Comparison of ENCODE assay signal across 38 cellular contexts in genomic region chr14:51733147-51733546, GRCh38.
"Had no signal": no experiment of that assay in that cellular context is flagged by ENCODE, and none has a peak within 500 bp of the region (broad histone marks: within the 10 kb centered on the region; RNA-seq: fewer than 3 reads in every experiment).

No MANE protein-coding gene starts in this region.

- ATAC-seq: body of pancreas; heart left ventricle; left colon; sciatic nerve; stimulated activated naive B cell treated with anti-CD40 and anti-IgM and Interleukin-4, amounts not matched to agents 10 μg/mL and 1 μg/mL and 100 μg/mL, for 72 hours; upper lobe of right lung had no signal

- H3K27ac ChIP-seq: adrenal gland, body of pancreas, cardiac muscle cell, colonic mucosa, heart left ventricle, neutrophil, ovary, stomach, thyroid gland, upper lobe of right lung had no signal

- H3K4me1 Mint-ChIP-seq: activated CD4-positive, alpha-beta T cell treated with anti-CD3 and anti-CD28 coated beads, Interleukin-2, amount 10 ng/mL, durations not matched to agents 24 days and 14 days; activated naive CD8-positive, alpha-beta T cell treated with anti-CD3 and anti-CD28 coated beads for 36 hours; immature natural killer cell; naive B cell had no signal

- H3K27me3 ChIP-seq: adrenal gland, body of pancreas, cardiac muscle cell, colonic mucosa, heart left ventricle, ovary, stomach, thyroid gland, upper lobe of right lung had no signal

- H3K9me3 Mint-ChIP-seq: activated CD4-positive, alpha-beta memory T cell treated with anti-CD3 and anti-CD28 coated beads for 36 hours; activated CD4-positive, alpha-beta T cell treated with anti-CD3 and anti-CD28 coated beads, Interleukin-2, amount 10 ng/mL, durations not matched to agents 24 days and 14 days; activated naive CD4-positive, alpha-beta T cell treated with anti-CD3 and anti-CD28 coated beads for 36 hours; activated naive CD8-positive, alpha-beta T cell treated with anti-CD3 and anti-CD28 coated beads for 36 hours; activated T-helper 1 cell treated with anti-CD3 and anti-CD28 coated beads, Interleukin-12 subunit alpha, Interleukin-12 subunit beta, Interleukin-2, Interleukin-4 antibody, amounts not matched to agents 30 ng/mL and 10 ng/mL and 1 ng/mL, durations not matched to agents 14 hours and 24 hours and 36 hours; immature natural killer cell; naive B cell; stimulated activated naive B cell treated with anti-CD40 and anti-IgM and Interleukin-4, amounts not matched to agents 10 μg/mL and 1 μg/mL and 100 μg/mL, for 72 hours had no signal

- H3K9me3 ChIP-seq: adrenal gland, body of pancreas, colonic mucosa, heart left ventricle, neutrophil, ovary, stomach, thyroid gland, upper lobe of right lung had no signal

- H3K36me3 Mint-ChIP-seq: activated CD4-positive, alpha-beta memory T cell treated with anti-CD3 and anti-CD28 coated beads for 36 hours; activated naive CD8-positive, alpha-beta T cell treated with anti-CD3 and anti-CD28 coated beads for 36 hours; immature natural killer cell; naive B cell; stimulated activated naive B cell treated with anti-CD40 and anti-IgM and Interleukin-4, amounts not matched to agents 10 μg/mL and 1 μg/mL and 100 μg/mL, for 72 hours had no signal

- H3K4me3 Mint-ChIP-seq: activated CD4-positive, alpha-beta memory T cell treated with anti-CD3 and anti-CD28 coated beads for 36 hours; activated CD4-positive, alpha-beta T cell treated with anti-CD3 and anti-CD28 coated beads, Interleukin-2, amount 10 ng/mL, durations not matched to agents 24 days and 14 days; activated naive CD4-positive, alpha-beta T cell treated with anti-CD3 and anti-CD28 coated beads for 36 hours; activated naive CD8-positive, alpha-beta T cell treated with anti-CD3 and anti-CD28 coated beads for 36 hours; activated T-helper 1 cell treated with anti-CD3 and anti-CD28 coated beads, Interleukin-12 subunit alpha, Interleukin-12 subunit beta, Interleukin-2, Interleukin-4 antibody, amounts not matched to agents 30 ng/mL and 10 ng/mL and 1 ng/mL, durations not matched to agents 14 hours and 24 hours and 36 hours; immature natural killer cell; naive B cell; nephron progenitor cell; stimulated activated naive B cell treated with anti-CD40 and anti-IgM and Interleukin-4, amounts not matched to agents 10 μg/mL and 1 μg/mL and 100 μg/mL, for 72 hours had no signal

- H3K36me3 ChIP-seq: colonic mucosa, neutrophil, ovary had no signal

- DNase-seq: activated CD4-positive, alpha-beta memory T cell treated with anti-CD3 and anti-CD28 coated beads for 36 hours; activated CD4-positive, alpha-beta T cell treated with anti-CD3 and anti-CD28 coated beads, Interleukin-2, amount 10 ng/mL, durations not matched to agents 24 days and 14 days; activated CD4-positive, CD25-positive, alpha-beta regulatory T cell treated with anti-CD3 and anti-CD28 coated beads, Interleukin-2, amount 50 U/mL, for 72 hours; activated CD8-positive, alpha-beta memory T cell treated with anti-CD3 and anti-CD28 coated beads, Interleukin-2, amount 50 U/mL, for 4 hours; activated effector memory CD4-positive, alpha-beta T cell treated with anti-CD3 and anti-CD28 coated beads, Interleukin-2, amount 50 U/mL, for 16 hours; activated naive CD4-positive, alpha-beta T cell treated with anti-CD3 and anti-CD28 coated beads for 36 hours; activated naive CD8-positive, alpha-beta T cell treated with anti-CD3 and anti-CD28 coated beads for 36 hours; activated T-cell treated with anti-CD3 and anti-CD28 coated beads, Interleukin-2, amount 50 U/mL, for 1 hour; adrenal gland; aorta; body of pancreas; cerebellar nuclear complex; colonic mucosa; effector CD8-positive, alpha-beta T cell; erythroblast; heart left ventricle; hypothalamus; immature natural killer cell; kidney; left colon; mammary epithelial cell; naive B cell; nephron progenitor cell; ovary; retina; small intestine; stimulated activated CD4-positive, alpha-beta T cell treated with anti-CD3 and anti-CD28 coated beads, Interleukin-4, amount 100 ng/mL, for 4 hours; stimulated activated CD8-positive, alpha-beta memory T cell treated with anti-CD3 and anti-CD28 coated beads, Interleukin-4, amount 100 ng/mL, for 48 hours; stimulated activated naive B cell treated with anti-CD40 and anti-IgM and Interleukin-4, amounts not matched to agents 10 μg/mL and 1 μg/mL and 100 μg/mL, for 72 hours; stomach; T-helper 2 cell; thyroid gland; upper lobe of right lung had no signal

- H3K27ac Mint-ChIP-seq: activated CD4-positive, alpha-beta memory T cell treated with anti-CD3 and anti-CD28 coated beads for 36 hours; activated CD4-positive, alpha-beta T cell treated with anti-CD3 and anti-CD28 coated beads, Interleukin-2, amount 10 ng/mL, durations not matched to agents 24 days and 14 days; activated naive CD4-positive, alpha-beta T cell treated with anti-CD3 and anti-CD28 coated beads for 36 hours; activated T-helper 1 cell treated with anti-CD3 and anti-CD28 coated beads, Interleukin-12 subunit alpha, Interleukin-12 subunit beta, Interleukin-2, Interleukin-4 antibody, amounts not matched to agents 30 ng/mL and 10 ng/mL and 1 ng/mL, durations not matched to agents 14 hours and 24 hours and 36 hours; immature natural killer cell; naive B cell; nephron progenitor cell; progenitor cell of endocrine pancreas; stimulated activated naive B cell treated with anti-CD40 and anti-IgM and Interleukin-4, amounts not matched to agents 10 μg/mL and 1 μg/mL and 100 μg/mL, for 72 hours had no signal

- H3K4me3 ChIP-seq: adrenal gland, body of pancreas, cardiac muscle cell, colonic mucosa, heart left ventricle, ovary, stomach, thyroid gland, upper lobe of right lung had no signal

- H3K4me1 ChIP-seq: adrenal gland, body of pancreas, colonic mucosa, stomach, thyroid gland, upper lobe of right lung had no signal

- H3K27me3 Mint-ChIP-seq: progenitor cell of endocrine pancreas had no signal
